ENCODE assay signal across 11 cellular contexts in genomic region chr21:38769253-38769780, GRCh38. TPM values are rescaled to one million over a fixed set of nuclear protein-coding genes. Genes with fewer than 3 reads are reported as not detected.
A peak's percentile ranks its signal among the peaks of the same experiment; 100 is the strongest.
DNase-seq lines count a peak whose midpoint lies in the region; ATAC-seq and TF ChIP-seq lines count a peak whose summit lies in the region.
"Had no signal": no experiment of that assay in that cellular context is flagged by ENCODE, and none has a peak within 500 bp of the region (broad histone marks: within the 10 kb centered on the region; RNA-seq: fewer than 3 reads in every experiment).

No MANE protein-coding gene starts in this region.

- peaks cover 26% of the 10 kb centered on the region for H3K4me1 Mint-ChIP-seq in CD4-positive, alpha-beta T cell (ENCODE audit: low read depth)
- H3K4me1 Mint-ChIP-seq in naive B cell (peaks cover 26 to 30% (median 27%) of the 10 kb centered on the region in 3 donors), CD14-positive monocyte (peaks cover 49% of the 10 kb centered on the region)

- intact Hi-C loops in CD4-positive, alpha-beta T cell (cut with DNase I, micrococcal nuclease): loop anchor here in 1 of 2 experiments (10.0 kb wide), 1 partner anchor 1205 kb away; no protein-coding TSS in a partner anchor
- intact Hi-C loops in CD14-positive monocyte (cut with micrococcal nuclease): no loop called here

- no peak for DNase-seq in CD4-positive, alpha-beta T cell
- peak; percentile 51 for DNase-seq in LHCN-M2 (ENCODE audit: low read depth)
- DNase-seq in amniotic epithelial cell (ENCODE audit: low read depth): peak; percentile 93
- no peak for DNase-seq in naive B cell
- DNase-seq in SHP77 treated with DMSO at 0.1 percent for 48 hours (lab: John Stamatoyannopoulos, UW): no peak
- no peak for DNase-seq in effector CD8-positive, alpha-beta T cell (lab: John Stamatoyannopoulos, UW)
- DNase-seq in CD14-positive monocyte (ENCODE audit: low spot score): no peak
- DNase-seq: activated CD8-positive, alpha-beta memory T cell treated with anti-CD3 and anti-CD28 coated beads, Interleukin-2, amount 50 U/mL, for 4 hours; erythroblast; H9 had no signal

- POLR2A ChIA-PET in CD4-positive, alpha-beta T cell (lab: Charles Lee): interaction anchor here (1.3 to 1.9 kb wide), 3 partner anchors 35 to 414 kb away, joined by 3 to 7 read pairs (median 5); partner anchors contain the start of genes ETS2 and PSMG1

- no peaks in the 10 kb centered on the region for H3K9me3 ChIP-seq in CD4-positive, alpha-beta T cell (ENCODE audit: control insufficient read depth, low read length)

- H3K27ac Mint-ChIP-seq in CD4-positive, alpha-beta T cell: peak overlapping the region; percentile 92
- peak overlapping the region in 1 of 6 donors; percentile 34 for H3K27ac Mint-ChIP-seq in naive B cell
- no peak overlapping the region for H3K27ac Mint-ChIP-seq in CD14-positive monocyte
- H3K27ac Mint-ChIP-seq: H9 had no signal

- CTCF ChIA-PET in CD4-positive, alpha-beta T cell (lab: Charles Lee): no interaction called here

- H3K27me3 ChIP-seq in CD4-positive, alpha-beta T cell (ENCODE audit: control insufficient read depth, insufficient read depth, low read length): no peaks in the 10 kb centered on the region

- H3K36me3 Mint-ChIP-seq in CD4-positive, alpha-beta T cell (ENCODE audit: low read depth): no peaks in the 10 kb centered on the region
- H3K36me3 Mint-ChIP-seq in naive B cell (no peaks in the 10 kb centered on the region), CD14-positive monocyte (no peaks in the 10 kb centered on the region)

- H3K9me3 Mint-ChIP-seq in CD4-positive, alpha-beta T cell: no peaks in the 10 kb centered on the region
- H3K9me3 Mint-ChIP-seq in naive B cell (no peaks in the 10 kb centered on the region), CD14-positive monocyte (peaks cover 1 to 8% (median 3%) of the 10 kb centered on the region in 7 donors)

- TF ChIP-seq CTCF in CD4-positive, alpha-beta T cell (IDR thresholded peaks at IDR 0.05): no peak
- TF ChIP-seq CTCF in CD14-positive monocyte (IDR thresholded peaks at IDR 0.05): no peak

- H3K4me3 Mint-ChIP-seq in CD4-positive, alpha-beta T cell: peak overlapping the region; percentile 85
- H3K4me3 Mint-ChIP-seq in naive B cell (peak overlapping the region in 6 of 8 donors; percentile 5 to 61 (median 19)), CD14-positive monocyte (no peak overlapping the region)
- H3K4me3 Mint-ChIP-seq: H9 had no signal

- no peaks in the 10 kb centered on the region for H3K27me3 Mint-ChIP-seq in CD4-positive, alpha-beta T cell
- H3K27me3 Mint-ChIP-seq in naive B cell (peaks cover 29 to 60% (median 49%) of the 10 kb centered on the region in 3 donors), CD14-positive monocyte (ENCODE audit: low read depth in 3 of 3) (peaks cover 0 to 1% (median 0%) of the 10 kb centered on the region in 3 donors)

- no peak for ATAC-seq in CD4-positive, alpha-beta T cell (ENCODE audit: poor library complexity)
- ATAC-seq in naive B cell (ENCODE audit: low read depth in 2 of 2) (no peak), GM19324 (IDR thresholded peaks at IDR 0.05; ENCODE audit: low FRiP score, unreplicated experiment) (no peak)

- no peak overlapping the region for H3K27ac ChIP-seq in CD4-positive, alpha-beta T cell (ENCODE audit: low read depth, low read length)

RNA-seq across cellular contexts. Expression of gene ETS2, which starts 36.4 kb away (rescaled TPM):
- total RNA-seq in CD4-positive, alpha-beta T cell: 10 to 100 TPM; 11.4 to 13.9 TPM
- 7.3 and 8.5 TPM in 2 replicates for total RNA-seq in LHCN-M2 (2014; rRNA removed)
- 8.9 TPM for polyA plus RNA-seq in LHCN-M2 (2012)
- 1 to 10 TPM; 1.4 to 2.7 (median 1.6) TPM for polyA plus RNA-seq in naive B cell (ENCODE audit: low read depth in 6 of 6)
- 10 to 100 TPM; 54.2 to 59.5 TPM for polyA plus RNA-seq in CD14-positive monocyte

Comparison
In these comparisons a context has a peak if more than half of its experiments do, and no peak if none do; other contexts are left out.
1. DNase-seq: peak in LHCN-M2 (single experiment) and amniotic epithelial cell (single experiment); none in CD4-positive, alpha-beta T cell (0 of 10), naive B cell (single experiment), SHP77 treated with DMSO at 0.1 percent for 48 hours (single experiment), effector CD8-positive, alpha-beta T cell (single experiment) and CD14-positive monocyte (single experiment).
2. H3K4me3 Mint-ChIP-seq: peak in CD4-positive, alpha-beta T cell (single experiment) and naive B cell (6 of 8); none in CD14-positive monocyte (0 of 2).